8 cellular contexts compared by ENCODE assay signal in genomic region chr14:77028384-77029246, GRCh38. TPM values are rescaled to one million over a fixed set of nuclear protein-coding genes. Genes with fewer than 3 reads are reported as not detected.
A peak's percentile ranks its signal among the peaks of the same experiment; 100 is the strongest.
DNase-seq lines count a peak whose midpoint lies in the region; ATAC-seq and TF ChIP-seq lines count a peak whose summit lies in the region.

Gene IRF2BPL, minus strand, starts transcription at chr14:77028708. Its CDS starts 916 bp downstream, at chr14:77027792.

- H3K4me3 Mint-ChIP-seq in mesothelial cell of epicardium, result peak within 1 kb of the TSS; percentile 72

- peaks cover 13% of the 10 kb centered on the region for H3K36me3 Mint-ChIP-seq in mesothelial cell of epicardium

- in situ Hi-C loops in endometrial microvascular endothelial cells (cut with HindIII; ENCODE audit: inconsistent ontology term, low pct_unique_long_range_greater_than_20kb, low sequenced_read_pairs), result no loop called here

- H3K27ac Mint-ChIP-seq in mesothelial cell of epicardium, result peak within 1 kb of the TSS; percentile 100

- H3K4me2 ChIP-seq in OCI-LY3 (ENCODE audit: low read length), result peak within 1 kb of the TSS; percentile 99

- H3K9me3 Mint-ChIP-seq in mesothelial cell of epicardium, result no peaks in the 10 kb centered on the region

- H3K4me1 ChIP-seq in OCI-LY3 (ENCODE audit: low read length), result peaks cover 27% of the 10 kb centered on the region

- H3K4me1 Mint-ChIP-seq in mesothelial cell of epicardium, result peaks cover 59% of the 10 kb centered on the region

- H3K27me3 ChIP-seq in OCI-LY3 (ENCODE audit: low read depth, low read length), result no peaks in the 10 kb centered on the region

- no peaks in the 10 kb centered on the region for H3K27me3 Mint-ChIP-seq in mesothelial cell of epicardium (ENCODE audit: low read depth)

- peaks cover 28% of the 10 kb centered on the region for H3K36me3 ChIP-seq in OCI-LY3 (replicated peaks; ENCODE audit: low read depth, low read length)

- peak within 1 kb of the TSS; percentile 88 for H3K9ac ChIP-seq in OCI-LY3 (ENCODE audit: low read length)

- peaks cover 29% of the 10 kb centered on the region for H3K79me2 ChIP-seq in OCI-LY3 (ENCODE audit: low read length)

- peak; percentile 66 for ATAC-seq in GM21528 (IDR thresholded peaks at IDR 0.05; ENCODE audit: low FRiP score, unreplicated experiment)

- TF ChIP-seq CTCF in OCI-LY3 (IDR thresholded peaks at IDR 0.05; ENCODE audit: low read depth, low read length) (no peak), mesothelial cell of epicardium (IDR thresholded peaks at IDR 0.05; ENCODE audit: unreplicated experiment) (no peak)

- H4K20me1 ChIP-seq in OCI-LY3 (ENCODE audit: insufficient read depth, low read length), result peaks cover 12% of the 10 kb centered on the region

- H3K4me3 ChIP-seq in OCI-LY3 (ENCODE audit: low read length), result peak within 1 kb of the TSS; percentile 89

- no peaks in the 10 kb centered on the region for H3K9me3 ChIP-seq in OCI-LY3 (ENCODE audit: insufficient read depth, low read length)

- DNase-seq in DMS 273 treated with DMSO at 0.1 percent for 48 hours (lab: John Stamatoyannopoulos, UW) (peak; percentile 93), HuH-7.5 (ENCODE audit: low spot score) (peak; percentile 98), mesothelial cell of epicardium (ENCODE audit: low spot score in 2 of 2, unreplicated experiment in 2 of 2) (peak; percentile 98)
- peak; percentile 93 for DNase-seq in activated CD8-positive, alpha-beta memory T cell treated with anti-CD3 and anti-CD28 coated beads, Interleukin-2, amount 50 U/mL, for 4 hours
- DNase-seq in stimulated activated CD8-positive, alpha-beta memory T cell treated with anti-CD3 and anti-CD28 coated beads, Interleukin-15, amount 100 ng/mL, for 48 hours (ENCODE audit: low read depth in 2 of 2), result peak; percentile 90 to 91

- peak within 1 kb of the TSS; percentile 43 for H2AFZ ChIP-seq in OCI-LY3 (ENCODE audit: low read depth, low read length)

- H3K27ac ChIP-seq in OCI-LY3 (ENCODE audit: low read length), result peak within 1 kb of the TSS; percentile 90

RNA-seq across cellular contexts. Expression of gene IRF2BPL, which starts in this region (rescaled TPM):
- total RNA-seq in endometrial microvascular endothelial cells (ENCODE audit: inconsistent ontology term) (21.6 TPM), mesothelial cell of epicardium (126 to 131 TPM (median 128 TPM) in 3 replicates)

Comparison
In these comparisons a context has a peak if more than half of its experiments do, and no peak if none do; other contexts are left out.
1. Peak in every context shown above with its lines: DNase-seq, ATAC-seq, H3K4me3 ChIP-seq and H3K27ac ChIP-seq.